ENCODE assay signal across 8 cellular contexts in genomic region chrX:70434352-70434866, GRCh38. TPM values are rescaled to one million over a fixed set of nuclear protein-coding genes. Genes with fewer than 3 reads are reported as not detected.
A peak's percentile ranks its signal among the peaks of the same experiment; 100 is the strongest.
DNase-seq lines count a peak whose midpoint lies in the region; ATAC-seq and TF ChIP-seq lines count a peak whose summit lies in the region.

No MANE protein-coding gene starts in this region.

- H3K4me1 ChIP-seq in lung (ENCODE audit: control insufficient read depth in 2 of 2, insufficient read depth in 2 of 2, low read length in 2 of 2), result peaks cover 0 to 2% of the 10 kb centered on the region in 2 donors

- no peak for TF ChIP-seq CTCF in BJ (IDR thresholded peaks at IDR 0.05; ENCODE audit: insufficient read depth, low read depth, low read length)
- no peak for TF ChIP-seq CTCF in lung (IDR thresholded peaks at IDR 0.05; ENCODE audit: control extremely low read depth, extremely low read depth)

- H3K27me3 ChIP-seq in BJ (ENCODE audit: control insufficient read depth, insufficient read depth, low read length), result no peaks in the 10 kb centered on the region
- no peaks in the 10 kb centered on the region for H3K27me3 ChIP-seq in lung (ENCODE audit: control insufficient read depth, insufficient read depth)

- CTCF ChIA-PET in BJ (lab: Yijun Ruan, JAX), result interaction anchor here (1.2 to 1.8 kb wide), 2 partner anchors 10 to 237 kb away, joined by 5 to 6 read pairs; partner anchors contain the start of gene DLG3

- H3K36me3 ChIP-seq in BJ (ENCODE audit: control insufficient read depth, insufficient read depth, low read length) (no peaks in the 10 kb centered on the region), lung (ENCODE audit: control insufficient read depth in 2 of 2, insufficient read depth in 2 of 2, low read length in 2 of 2) (no peaks in the 10 kb centered on the region)

- 0 to 33% methylated on average over 5 to 45 of the region's 45 CpGs for WGBS in lung, 2 donors

- H3K4me3 ChIP-seq in BJ (ENCODE audit: low read depth, low read length) (peak overlapping the region; percentile 78), lung (peak overlapping the region; percentile 59)

- DNase-seq in BJ (ENCODE audit: low read depth), result peak; percentile 15
- DNase-seq in NCI-H526 treated with DMSO at 0.1 percent for 48 hours (lab: John Stamatoyannopoulos, UW), result peak; percentile 77
- DNase-seq in activated CD4-positive, alpha-beta T cell treated with anti-CD3 and anti-CD28 coated beads, Interleukin-2, amount 50 U/mL, for 48 hours, result peak; percentile 82 to 87
- DNase-seq in effector CD8-positive, alpha-beta T cell (lab: John Stamatoyannopoulos, UW), result peak; percentile 28
- peak; percentile 86 for DNase-seq in lung (ENCODE audit: low spot score)
- peak; percentile 28 to 77 (median 41) for DNase-seq in stimulated activated CD4-positive, alpha-beta T cell treated with anti-CD3 and anti-CD28 coated beads, TNF-alpha, amount 100 ng/mL, for 24 hours (ENCODE audit: low read depth in 3 of 3)

- peak overlapping the region; percentile 48 to 88 for H3K27ac ChIP-seq in lung (ENCODE audit: low read depth in 1 of 2, low read length in 1 of 2)

- POLR2A ChIA-PET in BJ (lab: Charles Lee), result no interaction called here

- peak; percentile 43 for ATAC-seq in GM19372 (IDR thresholded peaks at IDR 0.05; ENCODE audit: low read depth, unreplicated experiment)
- peak; percentile 37 for ATAC-seq in HG03520 (IDR thresholded peaks at IDR 0.05; ENCODE audit: unreplicated experiment)
- peak; percentile 81 for ATAC-seq in lung (ENCODE audit: insufficient read depth, low FRiP score)

- no peaks in the 10 kb centered on the region for H3K9me3 ChIP-seq in lung (ENCODE audit: control insufficient read depth in 2 of 2, insufficient read depth in 1 of 2, low read length in 1 of 2)

RNA-seq across cellular contexts. Expression of gene DLG3, which starts 10.2 kb away (rescaled TPM):
- polyA plus RNA-seq in BJ (2011; rRNA removed), result 9.8 and 14.3 TPM in 2 replicates
- 6.0 and 6.4 TPM in 2 replicates for polyA minus RNA-seq in BJ (2011; rRNA and poly(A)+ RNA removed)
- 10 to 100 TPM; 26.7 to 31.5 TPM for total RNA-seq in lung
- polyA plus RNA-seq in lung, result 10 to 100 TPM in 1 of 2 donors, 1 to 10 TPM in 1; 9.3 to 10.5 TPM

RNA-seq across cellular contexts. Expression of gene GDPD2, which starts 11.3 kb away (rescaled TPM):
- polyA plus RNA-seq in BJ (2011; rRNA removed), result not detected in 2 replicates
- not detected in 2 replicates for polyA minus RNA-seq in BJ (2011; rRNA and poly(A)+ RNA removed)
- not detected for total RNA-seq in lung
- not detected for polyA plus RNA-seq in lung

Comparison
In these comparisons a context has a peak if more than half of its experiments do, and no peak if none do; other contexts are left out.
1. Peak in every context shown above with its lines: DNase-seq, ATAC-seq, H3K4me3 ChIP-seq and H3K27ac ChIP-seq.
2. DNase-seq: peak in every context shown above with its lines; median percentile 86 in lung; 84 in activated CD4-positive, alpha-beta T cell treated with anti-CD3 and anti-CD28 coated beads, Interleukin-2, amount 50 U/mL, for 48 hours; 77 in NCI-H526 treated with DMSO at 0.1 percent for 48 hours; 41 in stimulated activated CD4-positive, alpha-beta T cell treated with anti-CD3 and anti-CD28 coated beads, TNF-alpha, amount 100 ng/mL, for 24 hours; 28 in effector CD8-positive, alpha-beta T cell; 15 in BJ.